ENCODE assay signal across 20 cellular contexts in the genomic region with DNA sequence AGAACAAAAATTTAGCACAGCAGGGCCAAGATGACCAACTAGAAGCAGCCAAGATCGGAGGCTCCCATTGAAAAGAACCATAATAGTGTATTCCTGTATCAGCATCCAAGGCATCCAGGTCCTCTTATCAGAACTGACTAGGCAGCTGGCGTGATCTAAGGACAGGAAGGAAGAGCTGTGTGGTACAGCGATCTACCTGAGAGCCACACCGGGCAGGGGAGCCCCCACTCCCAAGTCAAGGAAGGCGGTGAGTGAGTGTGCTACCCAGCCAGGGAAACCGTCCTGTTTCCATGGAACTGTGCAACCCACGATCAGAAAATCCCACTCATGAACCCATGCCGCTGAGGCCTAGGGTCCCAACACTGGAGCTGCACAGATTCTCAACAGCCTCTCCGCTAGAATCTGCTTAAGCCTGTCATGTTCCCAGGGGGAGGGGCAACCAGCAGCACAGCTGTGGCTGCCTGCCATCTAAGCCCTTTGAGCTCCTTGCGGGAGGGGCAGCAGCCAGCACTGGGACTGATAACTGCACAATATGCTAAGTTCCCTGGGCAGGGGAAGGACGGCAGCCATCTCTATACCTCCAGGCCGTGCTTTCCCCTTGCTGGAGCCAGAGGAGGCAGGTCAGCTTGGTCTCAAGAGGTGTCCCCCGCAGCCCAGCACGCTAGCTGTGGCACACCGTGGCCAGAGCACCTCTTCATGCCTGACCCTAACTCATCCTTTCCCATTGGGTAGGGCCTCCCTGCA.
DNase-seq lines count a peak whose midpoint lies in the region; ATAC-seq and TF ChIP-seq lines count a peak whose summit lies in the region.
"Had no signal": no experiment of that assay in that cellular context is flagged by ENCODE, and none has a peak within 500 bp of the region (broad histone marks: within the 10 kb centered on the region; RNA-seq: fewer than 3 reads in every experiment).

No MANE protein-coding gene starts in this region.

- DNase-seq in CD14-positive monocyte (ENCODE audit: low spot score) (peak; percentile 37), NCI-H82 (lab: John Stamatoyannopoulos, UW) (peak; percentile 98), cardiac muscle cell (ENCODE audit: low read depth in 1 of 2, low spot score in 1 of 2) (peak; percentile 0 to 2), myocyte (ENCODE audit: low read depth) (peak; percentile 28), omental fat pad (ENCODE audit: low spot score) (no peak), 8988T (no peak), HEK293T (ENCODE audit: extremely low spot score) (no peak), NCI-H1105 (lab: John Stamatoyannopoulos, UW) (no peak)
- DNase-seq: activated CD4-positive, alpha-beta memory T cell treated with anti-CD3 and anti-CD28 coated beads for 36 hours; activated naive CD8-positive, alpha-beta T cell treated with anti-CD3 and anti-CD28 coated beads, Interleukin-2, amount 50 U/mL, for 24 hours; GF-D8; Karpas-422; midbrain; NCI-H1436; NCI-H446; nucleus accumbens; PC-3; stimulated activated naive CD4-positive, alpha-beta T cell had no signal

- no peaks in the 10 kb centered on the region for H3K4me1 ChIP-seq in cardiac muscle cell (ENCODE audit: low read depth)
- H3K4me1 ChIP-seq: upper lobe of left lung had no signal

- H3K9me3 Mint-ChIP-seq in CD14-positive monocyte = peaks cover 0 to 15% (median 7%) of the 10 kb centered on the region in 7 donors
- H3K9me3 Mint-ChIP-seq: activated CD4-positive, alpha-beta memory T cell treated with anti-CD3 and anti-CD28 coated beads for 36 hours; activated naive CD8-positive, alpha-beta T cell treated with anti-CD3 and anti-CD28 coated beads, Interleukin-2, amount 50 U/mL, for 24 hours had no signal

- H3K4me1 Mint-ChIP-seq in CD14-positive monocyte = no peaks in the 10 kb centered on the region
- H3K4me1 Mint-ChIP-seq: activated naive CD8-positive, alpha-beta T cell treated with anti-CD3 and anti-CD28 coated beads, Interleukin-2, amount 50 U/mL, for 24 hours had no signal

- no peaks in the 10 kb centered on the region for H3K27me3 ChIP-seq in cardiac muscle cell
- H3K27me3 ChIP-seq: upper lobe of left lung had no signal

- H3K36me3 ChIP-seq in cardiac muscle cell = no peaks in the 10 kb centered on the region
- H3K36me3 ChIP-seq: upper lobe of left lung had no signal

- TF ChIP-seq CTCF in CD14-positive monocyte (IDR thresholded peaks at IDR 0.05) (no peak), cardiac muscle cell (IDR thresholded peaks at IDR 0.05; ENCODE audit: low read depth, low read length) (no peak), omental fat pad (IDR thresholded peaks at IDR 0.05) (no peak)

- POLR2A ChIA-PET in HEK293T (lab: Yijun Ruan, JAX) = no interaction called here

- no peaks in the 10 kb centered on the region for H3K27me3 Mint-ChIP-seq in CD14-positive monocyte (ENCODE audit: low read depth in 3 of 3)
- H3K27me3 Mint-ChIP-seq: activated CD4-positive, alpha-beta memory T cell treated with anti-CD3 and anti-CD28 coated beads for 36 hours; activated naive CD8-positive, alpha-beta T cell treated with anti-CD3 and anti-CD28 coated beads, Interleukin-2, amount 50 U/mL, for 24 hours had no signal

- no peak for ATAC-seq in omental fat pad (ENCODE audit: low FRiP score)
- ATAC-seq: activated naive CD8-positive, alpha-beta T cell treated with anti-CD3 and anti-CD28 coated beads, Interleukin-2, amount 50 U/mL, for 24 hours; PC-3 had no signal

- H3K4me3 ChIP-seq in cardiac muscle cell = no peak overlapping the region
- H3K4me3 ChIP-seq: smooth muscle cell, upper lobe of left lung had no signal

- no peak overlapping the region for H3K4me3 Mint-ChIP-seq in CD14-positive monocyte
- H3K4me3 Mint-ChIP-seq: activated CD4-positive, alpha-beta memory T cell treated with anti-CD3 and anti-CD28 coated beads for 36 hours; activated naive CD8-positive, alpha-beta T cell treated with anti-CD3 and anti-CD28 coated beads, Interleukin-2, amount 50 U/mL, for 24 hours had no signal

- intact Hi-C loops in CD14-positive monocyte (cut with micrococcal nuclease) = no loop called here

- CTCF ChIA-PET in HEK293T (lab: Yijun Ruan, JAX) = no interaction called here

- H3K36me3 Mint-ChIP-seq in CD14-positive monocyte = no peaks in the 10 kb centered on the region
- H3K36me3 Mint-ChIP-seq: activated CD4-positive, alpha-beta memory T cell treated with anti-CD3 and anti-CD28 coated beads for 36 hours had no signal

- H3K27ac Mint-ChIP-seq in CD14-positive monocyte = no peak overlapping the region
- H3K27ac Mint-ChIP-seq: activated CD4-positive, alpha-beta memory T cell treated with anti-CD3 and anti-CD28 coated beads for 36 hours; activated naive CD8-positive, alpha-beta T cell treated with anti-CD3 and anti-CD28 coated beads, Interleukin-2, amount 50 U/mL, for 24 hours had no signal

- H3K9me3 ChIP-seq in cardiac muscle cell (ENCODE audit: low read depth) = no peaks in the 10 kb centered on the region
- H3K9me3 ChIP-seq: upper lobe of left lung had no signal

- no peak overlapping the region for H3K27ac ChIP-seq in cardiac muscle cell
- H3K27ac ChIP-seq: upper lobe of left lung had no signal

TF ChIP-seq in HEK293T, 16 proteins besides CTCF, POLR2A, EP300 and RAD21:
- TF ChIP-seq TARDBP (IDR thresholded peaks at IDR 0.05) (no peak), CTBP1 (IDR thresholded peaks at IDR 0.05; ENCODE audit: borderline replicate concordance) (no peak), LEF1 (IDR thresholded peaks at IDR 0.05; ENCODE audit: borderline replicate concordance) (no peak), HDGF (IDR thresholded peaks at IDR 0.05; ENCODE audit: borderline replicate concordance) (no peak), FOXM1 (IDR thresholded peaks at IDR 0.05; ENCODE audit: borderline replicate concordance) (no peak), L3MBTL2 (conservative IDR thresholded peaks at IDR 0.05) (no peak), NFRKB (IDR thresholded peaks at IDR 0.05) (no peak), ELF4 (IDR thresholded peaks at IDR 0.05) (no peak), BHLHE40 (IDR thresholded peaks at IDR 0.05; ENCODE audit: borderline replicate concordance) (no peak), ARNT (IDR thresholded peaks at IDR 0.05) (no peak)
- TF ChIP-seq, protein P1, sequence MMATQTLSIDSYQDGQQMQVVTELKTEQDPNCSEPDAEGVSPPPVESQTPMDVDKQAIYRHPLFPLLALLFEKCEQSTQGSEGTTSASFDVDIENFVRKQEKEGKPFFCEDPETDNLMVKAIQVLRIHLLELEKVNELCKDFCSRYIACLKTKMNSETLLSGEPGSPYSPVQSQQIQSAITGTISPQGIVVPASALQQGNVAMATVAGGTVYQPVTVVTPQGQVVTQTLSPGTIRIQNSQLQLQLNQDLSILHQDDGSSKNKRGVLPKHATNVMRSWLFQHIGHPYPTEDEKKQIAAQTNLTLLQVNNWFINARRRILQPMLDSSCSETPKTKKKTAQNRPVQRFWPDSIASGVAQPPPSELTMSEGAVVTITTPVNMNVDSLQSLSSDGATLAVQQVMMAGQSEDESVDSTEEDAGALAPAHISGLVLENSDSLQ (IDR thresholded peaks at IDR 0.05) = no peak

Comparison
In these comparisons a context has a peak if more than half of its experiments do, and no peak if none do; other contexts are left out.
1. DNase-seq: peak in CD14-positive monocyte (single experiment), NCI-H82 (single experiment), cardiac muscle cell (2 of 2) and myocyte (single experiment); none in omental fat pad (single experiment), 8988T (single experiment), HEK293T (single experiment) and NCI-H1105 (single experiment).